Comparison of ENCODE assay signal across 12 cellular contexts in genomic region chrX:154135458-154136229, GRCh38. TPM values are rescaled to one million over a fixed set of nuclear protein-coding genes. Genes with fewer than 3 reads are reported as not detected.
DNase-seq lines count a peak whose midpoint lies in the region; ATAC-seq and TF ChIP-seq lines count a peak whose summit lies in the region.
"Had no signal": no experiment of that assay in that cellular context is flagged by ENCODE, and none has a peak within 500 bp of the region (broad histone marks: within the 10 kb centered on the region; RNA-seq: fewer than 3 reads in every experiment).

No MANE protein-coding gene starts in this region.

- H4K20me1 ChIP-seq in OCI-LY3 (ENCODE audit: insufficient read depth, low read length) = no peaks in the 10 kb centered on the region

- H3K9me3 Mint-ChIP-seq in activated CD4-positive, alpha-beta T cell treated with anti-CD3 and anti-CD28 coated beads, Interleukin-2, amount 10 ng/mL, durations not matched to agents 7 days and 5 days = no peaks in the 10 kb centered on the region
- H3K9me3 Mint-ChIP-seq in activated naive CD8-positive, alpha-beta T cell treated with anti-CD3 and anti-CD28 coated beads for 36 hours = no peaks in the 10 kb centered on the region

- CTCF ChIA-PET in activated CD4-positive, alpha-beta T cell treated with anti-CD3 and anti-CD28 coated beads, Interleukin-2, amount 10 ng/mL, durations not matched to agents 7 days and 5 days (lab: Charles Lee) = interaction anchor here (0.6 to 1.4 kb wide), 2 partner anchors 18 to 351 kb away, joined by 3 to 6 read pairs; no protein-coding TSS in a partner anchor

- H3K4me2 ChIP-seq in OCI-LY3 (ENCODE audit: low read length) = peak overlapping the region; percentile 80; the same call in 1 of the 2 replicates

- peak overlapping the region; percentile 67 for H3K4me3 Mint-ChIP-seq in activated CD4-positive, alpha-beta T cell treated with anti-CD3 and anti-CD28 coated beads, Interleukin-2, amount 10 ng/mL, durations not matched to agents 7 days and 5 days
- H3K4me3 Mint-ChIP-seq in activated naive CD8-positive, alpha-beta T cell treated with anti-CD3 and anti-CD28 coated beads for 36 hours = peak overlapping the region; percentile 10

- no peak overlapping the region for H3K27ac ChIP-seq in OCI-LY3 (ENCODE audit: low read length)
- H3K27ac ChIP-seq: cardiac muscle cell had no signal

- no peaks in the 10 kb centered on the region for H3K9me3 ChIP-seq in OCI-LY3 (ENCODE audit: insufficient read depth, low read length)

- H3K79me2 ChIP-seq in OCI-LY3 (ENCODE audit: low read length) = no peaks in the 10 kb centered on the region

- intact Hi-C loops in left colon (cut with DNase I, micrococcal nuclease) = no loop called here

- no peak overlapping the region for H3K9ac ChIP-seq in OCI-LY3 (ENCODE audit: low read length)

- H2AFZ ChIP-seq in OCI-LY3 (ENCODE audit: low read depth, low read length) = no peak overlapping the region

- H3K36me3 ChIP-seq in OCI-LY3 (replicated peaks; ENCODE audit: low read depth, low read length) = no peaks in the 10 kb centered on the region
- H3K36me3 ChIP-seq: cardiac muscle cell had no signal

- peak; percentile 17 for DNase-seq in activated CD4-positive, alpha-beta T cell treated with anti-CD3 and anti-CD28 coated beads, Interleukin-2, amount 10 ng/mL, durations not matched to agents 7 days and 5 days
- no peak for DNase-seq in activated CD4-positive, alpha-beta T cell treated with anti-CD3 and anti-CD28 coated beads, Interleukin-2, amount 50 U/mL, for 1 hour
- no peak for DNase-seq in activated naive CD8-positive, alpha-beta T cell treated with anti-CD3 and anti-CD28 coated beads for 36 hours
- DNase-seq in renal cortical epithelial cell (ENCODE audit: low read depth) = peak; percentile 42
- DNase-seq in left colon = no peak
- no peak for DNase-seq in NCI-H2171 treated with DMSO at 0.1 percent for 48 hours (lab: John Stamatoyannopoulos, UW)

- H3K4me3 ChIP-seq in OCI-LY3 (ENCODE audit: low read length) = no peak overlapping the region
- H3K4me3 ChIP-seq: cardiac muscle cell had no signal

- H3K27me3 ChIP-seq in OCI-LY3 (ENCODE audit: low read depth, low read length) = peaks cover 9% of the 10 kb centered on the region
- H3K27me3 ChIP-seq: cardiac muscle cell had no signal

- ATAC-seq in left colon (no peak), GM21423 (IDR thresholded peaks at IDR 0.05; ENCODE audit: unreplicated experiment) (no peak)

- POLR2A ChIA-PET in activated CD4-positive, alpha-beta T cell treated with anti-CD3 and anti-CD28 coated beads, Interleukin-2, amount 10 ng/mL, durations not matched to agents 7 days and 5 days (lab: Charles Lee) = interaction anchor here (0.7 kb wide), 1 partner anchor 33 kb away, joined by 3 read pairs; no protein-coding TSS in a partner anchor

- no peaks in the 10 kb centered on the region for H3K36me3 Mint-ChIP-seq in activated CD4-positive, alpha-beta T cell treated with anti-CD3 and anti-CD28 coated beads, Interleukin-2, amount 10 ng/mL, durations not matched to agents 7 days and 5 days (ENCODE audit: low read depth)
- H3K36me3 Mint-ChIP-seq in activated naive CD8-positive, alpha-beta T cell treated with anti-CD3 and anti-CD28 coated beads for 36 hours = no peaks in the 10 kb centered on the region

- H3K4me1 ChIP-seq in OCI-LY3 (ENCODE audit: low read length) = no peaks in the 10 kb centered on the region

- peak overlapping the region; percentile 94 for H3K27ac Mint-ChIP-seq in activated CD4-positive, alpha-beta T cell treated with anti-CD3 and anti-CD28 coated beads, Interleukin-2, amount 10 ng/mL, durations not matched to agents 7 days and 5 days
- H3K27ac Mint-ChIP-seq in activated naive CD8-positive, alpha-beta T cell treated with anti-CD3 and anti-CD28 coated beads for 36 hours = peak overlapping the region; percentile 2

- H3K4me1 Mint-ChIP-seq in activated CD4-positive, alpha-beta T cell treated with anti-CD3 and anti-CD28 coated beads, Interleukin-2, amount 10 ng/mL, durations not matched to agents 7 days and 5 days = peaks cover 28% of the 10 kb centered on the region
- peaks cover 12% of the 10 kb centered on the region for H3K4me1 Mint-ChIP-seq in activated naive CD8-positive, alpha-beta T cell treated with anti-CD3 and anti-CD28 coated beads for 36 hours

- no peak for TF ChIP-seq CTCF in OCI-LY3 (IDR thresholded peaks at IDR 0.05; ENCODE audit: low read depth, low read length)

- H3K27me3 Mint-ChIP-seq in activated CD4-positive, alpha-beta T cell treated with anti-CD3 and anti-CD28 coated beads, Interleukin-2, amount 10 ng/mL, durations not matched to agents 7 days and 5 days = peaks cover 2% of the 10 kb centered on the region
- no peaks in the 10 kb centered on the region for H3K27me3 Mint-ChIP-seq in activated naive CD8-positive, alpha-beta T cell treated with anti-CD3 and anti-CD28 coated beads for 36 hours

RNA-seq across cellular contexts. Expression of gene OPN1LW, which starts 8.4 kb away (rescaled TPM):
- total RNA-seq in activated CD4-positive, alpha-beta T cell treated with anti-CD3 and anti-CD28 coated beads, Interleukin-2, amount 10 ng/mL, durations not matched to agents 7 days and 5 days = not detected
- not detected for total RNA-seq in activated naive CD8-positive, alpha-beta T cell treated with anti-CD3 and anti-CD28 coated beads for 36 hours
- total RNA-seq in renal cortical epithelial cell (not detected in 2 replicates), left colon (not detected)
- total RNA-seq: A673; cardiac muscle cell; H4; T-helper 1 cell treated with Interleukin-12 subunit alpha and Interleukin-12 subunit beta and Interleukin-4 antibody, amounts not matched to agents 30 ng/mL and 1 ng/mL, for 36 hours had no signal

RNA-seq across cellular contexts. Expression of gene MECP2, which starts 38.1 kb away (rescaled TPM):
- 10 to 100 TPM; 64.2 to 72.4 TPM for total RNA-seq in activated CD4-positive, alpha-beta T cell treated with anti-CD3 and anti-CD28 coated beads, Interleukin-2, amount 10 ng/mL, durations not matched to agents 7 days and 5 days
- 10 to 100 TPM; 50.9 to 53.1 TPM for total RNA-seq in activated naive CD8-positive, alpha-beta T cell treated with anti-CD3 and anti-CD28 coated beads for 36 hours
- 16.7 and 32.1 TPM in 2 replicates for total RNA-seq in renal cortical epithelial cell
- 10 to 100 TPM; 29.4 to 32.3 TPM for total RNA-seq in left colon

RNA-seq across cellular contexts. Expression of gene OPN1MW, which starts 46.8 kb away (rescaled TPM):
- total RNA-seq in activated CD4-positive, alpha-beta T cell treated with anti-CD3 and anti-CD28 coated beads, Interleukin-2, amount 10 ng/mL, durations not matched to agents 7 days and 5 days = not detected
- not detected for total RNA-seq in activated naive CD8-positive, alpha-beta T cell treated with anti-CD3 and anti-CD28 coated beads for 36 hours
- total RNA-seq in renal cortical epithelial cell (not detected in 2 replicates), left colon (not detected)
- total RNA-seq: A673; cardiac muscle cell; H4; T-helper 1 cell treated with Interleukin-12 subunit alpha and Interleukin-12 subunit beta and Interleukin-4 antibody, amounts not matched to agents 30 ng/mL and 1 ng/mL, for 36 hours had no signal

Comparison
In these comparisons a context has a peak if more than half of its experiments do, and no peak if none do; other contexts are left out.
1. DNase-seq: peak in activated CD4-positive, alpha-beta T cell treated with anti-CD3 and anti-CD28 coated beads, Interleukin-2, amount 10 ng/mL, durations not matched to agents 7 days and 5 days (single experiment) and renal cortical epithelial cell (single experiment); none in activated CD4-positive, alpha-beta T cell treated with anti-CD3 and anti-CD28 coated beads, Interleukin-2, amount 50 U/mL, for 1 hour (single experiment), activated naive CD8-positive, alpha-beta T cell treated with anti-CD3 and anti-CD28 coated beads for 36 hours (single experiment), left colon (0 of 2) and NCI-H2171 treated with DMSO at 0.1 percent for 48 hours (single experiment).